ENCODE assay signal across 1 cellular context in genomic region chr16:85381738-85382592, GRCh38.
A peak's percentile ranks its signal among the peaks of the same experiment; 100 is the strongest.
TF ChIP-seq lines count a peak whose summit lies in the region.

No MANE protein-coding gene starts in this region.

TF ChIP-seq in K562, 482 proteins besides CTCF, POLR2A, EP300 and RAD21 (continued from another document and continues in another):
- TF ChIP-seq ZBTB12 (CRISPR knock-in tag; IDR thresholded peaks at IDR 0.05) (no peak), EHMT2 (IDR thresholded peaks at IDR 0.05) (no peak), HIVEP1 (CRISPR knock-in tag; IDR thresholded peaks at IDR 0.05) (no peak; the same call in 1 of the 2 replicates), RCOR1 (IDR thresholded peaks at IDR 0.05; ENCODE audit: borderline replicate concordance in 1 of 2, low read depth in 2 of 2, low read length in 2 of 2) (peak; percentile 98 to 99), BHLHE40 (IDR thresholded peaks at IDR 0.05; ENCODE audit: low read length) (peak; percentile 99), BRD9 (IDR thresholded peaks at IDR 0.05; ENCODE audit: low read depth, partially characterized antibody) (peak; percentile 42), PCBP1 (IDR thresholded peaks at IDR 0.05; ENCODE audit: low read depth, low read length, poor library complexity, severe bottlenecking) (peak; percentile 99), GATAD2A (IDR thresholded peaks at IDR 0.05) (peak; percentile 99), CBX1 (IDR thresholded peaks at IDR 0.05; ENCODE audit: low read depth) (no peak; the same call in none of the 2 replicates), KDM4B (IDR thresholded peaks at IDR 0.05; ENCODE audit: borderline replicate concordance in 2 of 2, low read depth in 1 of 2) (no peak; a peak in 1 of 4 replicates), ZNF584 (CRISPR knock-in tag; IDR thresholded peaks at IDR 0.05; ENCODE audit: low read depth) (no peak; the same call in none of the 2 replicates), ZNF445 (CRISPR knock-in tag; IDR thresholded peaks at IDR 0.05; ENCODE audit: low read depth) (no peak), LEF1 (IDR thresholded peaks at IDR 0.05) (peak; percentile 100), IRF1 (CRISPR knock-in tag; IDR thresholded peaks at IDR 0.05; ENCODE audit: borderline replicate concordance) (no peak), YY1 (IDR thresholded peaks at IDR 0.05; ENCODE audit: borderline replicate concordance in 1 of 3, control insufficient read depth in 1 of 3, extremely low read depth in 1 of 3, insufficient read depth in 3 of 3, insufficient read length in 1 of 3, insufficient replicate concordance in 2 of 3, low read depth in 1 of 3, low read length in 2 of 3) (peak in 2 of 3 experiments; percentile 47 to 74), ATF1 (CRISPR knock-in tag; IDR thresholded peaks at IDR 0.05) (no peak), ATF1 (tag; IDR thresholded peaks at IDR 0.05) (peak; percentile 87), RFX7 (CRISPR knock-in tag; IDR thresholded peaks at IDR 0.05) (no peak), TCF7L2 (IDR thresholded peaks at IDR 0.05; ENCODE audit: low read depth, low read length) (no peak), ZC3H11A (IDR thresholded peaks at IDR 0.05; ENCODE audit: low read depth, low read length) (peak; percentile 47; the same call in 1 of the 2 replicates), ZBED1 (IDR thresholded peaks at IDR 0.05) (peak; percentile 83; the same call in 1 of the 2 replicates), PRPF4 (IDR thresholded peaks at IDR 0.05; ENCODE audit: insufficient read depth, low read depth, low read length, poor library complexity, severe bottlenecking) (no peak), HMGXB4 (CRISPR knock-in tag; IDR thresholded peaks at IDR 0.05) (no peak; the same call in 1 of the 2 replicates), MAX (CRISPR knock-in tag; IDR thresholded peaks at IDR 0.05) (peak; percentile 91), MAFG (tag; conservative IDR thresholded peaks at IDR 0.05) (peak; percentile 39), ZNF197 (CRISPR knock-in tag; IDR thresholded peaks at IDR 0.05; ENCODE audit: low read depth) (peak; percentile 89)
- TF ChIP-seq, protein P1, sequence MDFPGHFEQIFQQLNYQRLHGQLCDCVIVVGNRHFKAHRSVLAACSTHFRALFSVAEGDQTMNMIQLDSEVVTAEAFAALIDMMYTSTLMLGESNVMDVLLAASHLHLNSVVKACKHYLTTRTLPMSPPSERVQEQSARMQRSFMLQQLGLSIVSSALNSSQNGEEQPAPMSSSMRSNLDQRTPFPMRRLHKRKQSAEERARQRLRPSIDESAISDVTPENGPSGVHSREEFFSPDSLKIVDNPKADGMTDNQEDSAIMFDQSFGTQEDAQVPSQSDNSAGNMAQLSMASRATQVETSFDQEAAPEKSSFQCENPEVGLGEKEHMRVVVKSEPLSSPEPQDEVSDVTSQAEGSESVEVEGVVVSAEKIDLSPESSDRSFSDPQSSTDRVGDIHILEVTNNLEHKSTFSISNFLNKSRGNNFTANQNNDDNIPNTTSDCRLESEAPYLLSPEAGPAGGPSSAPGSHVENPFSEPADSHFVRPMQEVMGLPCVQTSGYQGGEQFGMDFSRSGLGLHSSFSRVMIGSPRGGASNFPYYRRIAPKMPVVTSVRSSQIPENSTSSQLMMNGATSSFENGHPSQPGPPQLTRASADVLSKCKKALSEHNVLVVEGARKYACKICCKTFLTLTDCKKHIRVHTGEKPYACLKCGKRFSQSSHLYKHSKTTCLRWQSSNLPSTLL (IDR thresholded peaks at IDR 0.05), result no peak
- TF ChIP-seq, protein P2, sequence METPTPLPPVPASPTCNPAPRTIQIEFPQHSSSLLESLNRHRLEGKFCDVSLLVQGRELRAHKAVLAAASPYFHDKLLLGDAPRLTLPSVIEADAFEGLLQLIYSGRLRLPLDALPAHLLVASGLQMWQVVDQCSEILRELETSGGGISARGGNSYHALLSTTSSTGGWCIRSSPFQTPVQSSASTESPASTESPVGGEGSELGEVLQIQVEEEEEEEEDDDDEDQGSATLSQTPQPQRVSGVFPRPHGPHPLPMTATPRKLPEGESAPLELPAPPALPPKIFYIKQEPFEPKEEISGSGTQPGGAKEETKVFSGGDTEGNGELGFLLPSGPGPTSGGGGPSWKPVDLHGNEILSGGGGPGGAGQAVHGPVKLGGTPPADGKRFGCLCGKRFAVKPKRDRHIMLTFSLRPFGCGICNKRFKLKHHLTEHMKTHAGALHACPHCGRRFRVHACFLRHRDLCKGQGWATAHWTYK (CRISPR knock-in tag; IDR thresholded peaks at IDR 0.05), result peak; percentile 91; the same call in 1 of the 2 replicates
- TF ChIP-seq, protein P3, sequence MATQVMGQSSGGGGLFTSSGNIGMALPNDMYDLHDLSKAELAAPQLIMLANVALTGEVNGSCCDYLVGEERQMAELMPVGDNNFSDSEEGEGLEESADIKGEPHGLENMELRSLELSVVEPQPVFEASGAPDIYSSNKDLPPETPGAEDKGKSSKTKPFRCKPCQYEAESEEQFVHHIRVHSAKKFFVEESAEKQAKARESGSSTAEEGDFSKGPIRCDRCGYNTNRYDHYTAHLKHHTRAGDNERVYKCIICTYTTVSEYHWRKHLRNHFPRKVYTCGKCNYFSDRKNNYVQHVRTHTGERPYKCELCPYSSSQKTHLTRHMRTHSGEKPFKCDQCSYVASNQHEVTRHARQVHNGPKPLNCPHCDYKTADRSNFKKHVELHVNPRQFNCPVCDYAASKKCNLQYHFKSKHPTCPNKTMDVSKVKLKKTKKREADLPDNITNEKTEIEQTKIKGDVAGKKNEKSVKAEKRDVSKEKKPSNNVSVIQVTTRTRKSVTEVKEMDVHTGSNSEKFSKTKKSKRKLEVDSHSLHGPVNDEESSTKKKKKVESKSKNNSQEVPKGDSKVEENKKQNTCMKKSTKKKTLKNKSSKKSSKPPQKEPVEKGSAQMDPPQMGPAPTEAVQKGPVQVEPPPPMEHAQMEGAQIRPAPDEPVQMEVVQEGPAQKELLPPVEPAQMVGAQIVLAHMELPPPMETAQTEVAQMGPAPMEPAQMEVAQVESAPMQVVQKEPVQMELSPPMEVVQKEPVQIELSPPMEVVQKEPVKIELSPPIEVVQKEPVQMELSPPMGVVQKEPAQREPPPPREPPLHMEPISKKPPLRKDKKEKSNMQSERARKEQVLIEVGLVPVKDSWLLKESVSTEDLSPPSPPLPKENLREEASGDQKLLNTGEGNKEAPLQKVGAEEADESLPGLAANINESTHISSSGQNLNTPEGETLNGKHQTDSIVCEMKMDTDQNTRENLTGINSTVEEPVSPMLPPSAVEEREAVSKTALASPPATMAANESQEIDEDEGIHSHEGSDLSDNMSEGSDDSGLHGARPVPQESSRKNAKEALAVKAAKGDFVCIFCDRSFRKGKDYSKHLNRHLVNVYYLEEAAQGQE (CRISPR knock-in tag; IDR thresholded peaks at IDR 0.05; ENCODE audit: low read depth), result peak; percentile 18; the same call in 1 of the 2 replicates
- TF ChIP-seq, protein P4, sequence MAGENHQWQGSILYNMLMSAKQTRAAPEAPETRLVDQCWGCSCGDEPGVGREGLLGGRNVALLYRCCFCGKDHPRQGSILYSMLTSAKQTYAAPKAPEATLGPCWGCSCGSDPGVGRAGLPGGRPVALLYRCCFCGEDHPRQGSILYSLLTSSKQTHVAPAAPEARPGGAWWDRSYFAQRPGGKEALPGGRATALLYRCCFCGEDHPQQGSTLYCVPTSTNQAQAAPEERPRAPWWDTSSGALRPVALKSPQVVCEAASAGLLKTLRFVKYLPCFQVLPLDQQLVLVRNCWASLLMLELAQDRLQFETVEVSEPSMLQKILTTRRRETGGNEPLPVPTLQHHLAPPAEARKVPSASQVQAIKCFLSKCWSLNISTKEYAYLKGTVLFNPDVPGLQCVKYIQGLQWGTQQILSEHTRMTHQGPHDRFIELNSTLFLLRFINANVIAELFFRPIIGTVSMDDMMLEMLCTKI (IDR thresholded peaks at IDR 0.05; ENCODE audit: partially characterized antibody), result no peak
- TF ChIP-seq, protein P5, sequence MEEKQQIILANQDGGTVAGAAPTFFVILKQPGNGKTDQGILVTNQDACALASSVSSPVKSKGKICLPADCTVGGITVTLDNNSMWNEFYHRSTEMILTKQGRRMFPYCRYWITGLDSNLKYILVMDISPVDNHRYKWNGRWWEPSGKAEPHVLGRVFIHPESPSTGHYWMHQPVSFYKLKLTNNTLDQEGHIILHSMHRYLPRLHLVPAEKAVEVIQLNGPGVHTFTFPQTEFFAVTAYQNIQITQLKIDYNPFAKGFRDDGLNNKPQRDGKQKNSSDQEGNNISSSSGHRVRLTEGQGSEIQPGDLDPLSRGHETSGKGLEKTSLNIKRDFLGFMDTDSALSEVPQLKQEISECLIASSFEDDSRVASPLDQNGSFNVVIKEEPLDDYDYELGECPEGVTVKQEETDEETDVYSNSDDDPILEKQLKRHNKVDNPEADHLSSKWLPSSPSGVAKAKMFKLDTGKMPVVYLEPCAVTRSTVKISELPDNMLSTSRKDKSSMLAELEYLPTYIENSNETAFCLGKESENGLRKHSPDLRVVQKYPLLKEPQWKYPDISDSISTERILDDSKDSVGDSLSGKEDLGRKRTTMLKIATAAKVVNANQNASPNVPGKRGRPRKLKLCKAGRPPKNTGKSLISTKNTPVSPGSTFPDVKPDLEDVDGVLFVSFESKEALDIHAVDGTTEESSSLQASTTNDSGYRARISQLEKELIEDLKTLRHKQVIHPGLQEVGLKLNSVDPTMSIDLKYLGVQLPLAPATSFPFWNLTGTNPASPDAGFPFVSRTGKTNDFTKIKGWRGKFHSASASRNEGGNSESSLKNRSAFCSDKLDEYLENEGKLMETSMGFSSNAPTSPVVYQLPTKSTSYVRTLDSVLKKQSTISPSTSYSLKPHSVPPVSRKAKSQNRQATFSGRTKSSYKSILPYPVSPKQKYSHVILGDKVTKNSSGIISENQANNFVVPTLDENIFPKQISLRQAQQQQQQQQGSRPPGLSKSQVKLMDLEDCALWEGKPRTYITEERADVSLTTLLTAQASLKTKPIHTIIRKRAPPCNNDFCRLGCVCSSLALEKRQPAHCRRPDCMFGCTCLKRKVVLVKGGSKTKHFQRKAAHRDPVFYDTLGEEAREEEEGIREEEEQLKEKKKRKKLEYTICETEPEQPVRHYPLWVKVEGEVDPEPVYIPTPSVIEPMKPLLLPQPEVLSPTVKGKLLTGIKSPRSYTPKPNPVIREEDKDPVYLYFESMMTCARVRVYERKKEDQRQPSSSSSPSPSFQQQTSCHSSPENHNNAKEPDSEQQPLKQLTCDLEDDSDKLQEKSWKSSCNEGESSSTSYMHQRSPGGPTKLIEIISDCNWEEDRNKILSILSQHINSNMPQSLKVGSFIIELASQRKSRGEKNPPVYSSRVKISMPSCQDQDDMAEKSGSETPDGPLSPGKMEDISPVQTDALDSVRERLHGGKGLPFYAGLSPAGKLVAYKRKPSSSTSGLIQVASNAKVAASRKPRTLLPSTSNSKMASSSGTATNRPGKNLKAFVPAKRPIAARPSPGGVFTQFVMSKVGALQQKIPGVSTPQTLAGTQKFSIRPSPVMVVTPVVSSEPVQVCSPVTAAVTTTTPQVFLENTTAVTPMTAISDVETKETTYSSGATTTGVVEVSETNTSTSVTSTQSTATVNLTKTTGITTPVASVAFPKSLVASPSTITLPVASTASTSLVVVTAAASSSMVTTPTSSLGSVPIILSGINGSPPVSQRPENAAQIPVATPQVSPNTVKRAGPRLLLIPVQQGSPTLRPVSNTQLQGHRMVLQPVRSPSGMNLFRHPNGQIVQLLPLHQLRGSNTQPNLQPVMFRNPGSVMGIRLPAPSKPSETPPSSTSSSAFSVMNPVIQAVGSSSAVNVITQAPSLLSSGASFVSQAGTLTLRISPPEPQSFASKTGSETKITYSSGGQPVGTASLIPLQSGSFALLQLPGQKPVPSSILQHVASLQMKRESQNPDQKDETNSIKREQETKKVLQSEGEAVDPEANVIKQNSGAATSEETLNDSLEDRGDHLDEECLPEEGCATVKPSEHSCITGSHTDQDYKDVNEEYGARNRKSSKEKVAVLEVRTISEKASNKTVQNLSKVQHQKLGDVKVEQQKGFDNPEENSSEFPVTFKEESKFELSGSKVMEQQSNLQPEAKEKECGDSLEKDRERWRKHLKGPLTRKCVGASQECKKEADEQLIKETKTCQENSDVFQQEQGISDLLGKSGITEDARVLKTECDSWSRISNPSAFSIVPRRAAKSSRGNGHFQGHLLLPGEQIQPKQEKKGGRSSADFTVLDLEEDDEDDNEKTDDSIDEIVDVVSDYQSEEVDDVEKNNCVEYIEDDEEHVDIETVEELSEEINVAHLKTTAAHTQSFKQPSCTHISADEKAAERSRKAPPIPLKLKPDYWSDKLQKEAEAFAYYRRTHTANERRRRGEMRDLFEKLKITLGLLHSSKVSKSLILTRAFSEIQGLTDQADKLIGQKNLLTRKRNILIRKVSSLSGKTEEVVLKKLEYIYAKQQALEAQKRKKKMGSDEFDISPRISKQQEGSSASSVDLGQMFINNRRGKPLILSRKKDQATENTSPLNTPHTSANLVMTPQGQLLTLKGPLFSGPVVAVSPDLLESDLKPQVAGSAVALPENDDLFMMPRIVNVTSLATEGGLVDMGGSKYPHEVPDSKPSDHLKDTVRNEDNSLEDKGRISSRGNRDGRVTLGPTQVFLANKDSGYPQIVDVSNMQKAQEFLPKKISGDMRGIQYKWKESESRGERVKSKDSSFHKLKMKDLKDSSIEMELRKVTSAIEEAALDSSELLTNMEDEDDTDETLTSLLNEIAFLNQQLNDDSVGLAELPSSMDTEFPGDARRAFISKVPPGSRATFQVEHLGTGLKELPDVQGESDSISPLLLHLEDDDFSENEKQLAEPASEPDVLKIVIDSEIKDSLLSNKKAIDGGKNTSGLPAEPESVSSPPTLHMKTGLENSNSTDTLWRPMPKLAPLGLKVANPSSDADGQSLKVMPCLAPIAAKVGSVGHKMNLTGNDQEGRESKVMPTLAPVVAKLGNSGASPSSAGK (IDR thresholded peaks at IDR 0.05), result peak; percentile 78
